In the genomic region with DNA sequence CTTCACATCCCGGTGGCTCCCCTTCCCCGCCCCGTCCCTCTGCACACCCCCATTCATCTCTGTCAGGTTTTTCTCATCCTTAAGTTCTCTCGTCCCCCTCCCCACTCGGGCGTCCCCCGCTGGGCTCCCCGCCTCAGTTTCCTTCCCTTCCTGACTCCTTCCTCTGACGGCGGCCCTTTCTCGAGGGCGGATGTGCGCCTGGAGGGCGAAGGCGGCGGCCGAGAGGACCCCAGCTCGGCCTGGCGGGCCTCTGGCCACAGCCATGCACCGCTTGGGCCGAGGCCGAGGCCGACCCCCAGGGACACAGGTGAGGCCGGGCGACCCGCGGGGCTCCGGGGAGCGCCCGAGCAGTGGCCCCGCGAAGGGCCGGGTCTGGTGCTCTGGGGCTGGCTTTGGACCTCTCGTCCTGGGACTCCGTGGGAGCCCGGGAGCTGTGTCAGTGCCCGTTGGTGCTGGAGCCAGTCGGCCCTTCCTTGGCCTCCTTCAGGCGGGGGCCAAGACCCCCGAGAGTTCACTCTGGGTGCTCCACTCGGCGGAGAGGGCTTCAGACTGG, we compare ENCODE assay signal across 9 cellular contexts. TPM values are rescaled to one million over a fixed set of nuclear protein-coding genes. Genes with fewer than 3 reads are reported as not detected.
DNase-seq lines count a peak whose midpoint lies in the region; ATAC-seq, FAIRE-seq and TF ChIP-seq lines count a peak whose summit lies in the region.
"Had no signal": no experiment of that assay in that cellular context is flagged by ENCODE, and none has a peak within 500 bp of the region (broad histone marks: within the 10 kb centered on the region; RNA-seq: fewer than 3 reads in every experiment).

No MANE protein-coding gene starts in this region.

- no peaks in the 10 kb centered on the region for H3K9me3 Mint-ChIP-seq in dendritic cell treated with granulocyte-macrophage colony-stimulating factor and Interleukin-4, amounts not matched to agents 40 ng/mL and 50 ng/mL, for 4 days

- H3K27me3 ChIP-seq in liver (ENCODE audit: control insufficient read depth in 4 of 4, insufficient read depth in 4 of 4, low read length in 3 of 4) (peaks cover 0 to 2% (median 0%) of the 10 kb centered on the region in 4 donors), HepG2 (ENCODE audit: control insufficient read depth in 1 of 2, insufficient read depth in 2 of 2, low read length in 2 of 2) (peaks cover 0 to 6% of the 10 kb centered on the region in 2 experiments; a peak in 1 of 5 replicates), mucosa of stomach (ENCODE audit: control insufficient read depth, insufficient read depth, low read length) (peaks cover 51% of the 10 kb centered on the region), aorta (ENCODE audit: control insufficient read depth in 1 of 2, insufficient read depth in 2 of 2, low read length in 1 of 2) (no peaks in the 10 kb centered on the region), foreskin keratinocyte (peaks cover 2% of the 10 kb centered on the region)

- peak overlapping the region in 1 of 3 donors; percentile 55 for H3K4me3 ChIP-seq in liver (ENCODE audit: low read depth in 1 of 3, low read length in 3 of 3)
- H3K4me3 ChIP-seq in HepG2 (replicated peaks in 1 of 3; ENCODE audit: insufficient read depth in 1 of 3, low read depth in 2 of 3, low read length in 3 of 3) = no peak overlapping the region
- H3K4me3 ChIP-seq in mucosa of stomach (ENCODE audit: low read length) = no peak overlapping the region
- H3K4me3 ChIP-seq in aorta (ENCODE audit: low read length in 2 of 2) = peak overlapping the region in 1 of 2 donors; percentile 52

- H3K79me2 ChIP-seq in HepG2 (ENCODE audit: insufficient read depth, low read length) = no peaks in the 10 kb centered on the region

- no peak overlapping the region for H3K27ac Mint-ChIP-seq in dendritic cell treated with granulocyte-macrophage colony-stimulating factor and Interleukin-4, amounts not matched to agents 40 ng/mL and 50 ng/mL, for 4 days

- TF ChIP-seq RAD21 in liver (IDR thresholded peaks at IDR 0.05) (no peak), HepG2 (CRISPR knock-in tag; IDR thresholded peaks at IDR 0.05) (no peak)

- no peaks in the 10 kb centered on the region for H3K9me3 ChIP-seq in liver (ENCODE audit: control insufficient read depth in 4 of 4, low read length in 3 of 4)
- no peaks in the 10 kb centered on the region for H3K9me3 ChIP-seq in HepG2 (ENCODE audit: low read length)
- H3K9me3 ChIP-seq in mucosa of stomach (ENCODE audit: control insufficient read depth, low read length) = no peaks in the 10 kb centered on the region
- H3K9me3 ChIP-seq in aorta (ENCODE audit: control insufficient read depth, low read length) = no peaks in the 10 kb centered on the region

- ATAC-seq in HepG2 = no peak
- no peak for ATAC-seq in aorta (ENCODE audit: low FRiP score)
- no peak for ATAC-seq in foreskin keratinocyte
- no peak for ATAC-seq in HG03108 (IDR thresholded peaks at IDR 0.05; ENCODE audit: unreplicated experiment)

- no TSS peak for BruUV-seq in HepG2 (replicated peaks; lab: Mats Ljungman, UMichigan)

- no peak overlapping the region for H3K4me2 ChIP-seq in HepG2 (ENCODE audit: low read depth, low read length)

- in situ Hi-C loops in HepG2 (cut with HindIII; ENCODE audit: extremely low pct_ligation_motif_present, low pct_unique_long_range_greater_than_20kb) = no loop called here

- peak overlapping the region; percentile 74 for H3K4me3 Mint-ChIP-seq in dendritic cell treated with granulocyte-macrophage colony-stimulating factor and Interleukin-4, amounts not matched to agents 40 ng/mL and 50 ng/mL, for 4 days

- WGBS in liver = 10% methylated on average over 42 of the region's 42 CpGs
- WGBS in HepG2 (ENCODE audit: low lambda C conversion rate) = 87% methylated on average over 20 of the region's 42 CpGs
- 51 to 52% methylated on average over 33 to 42 of the region's 42 CpGs for WGBS in aorta, 2 donors

- peaks cover 44% of the 10 kb centered on the region for H3K4me1 Mint-ChIP-seq in dendritic cell treated with granulocyte-macrophage colony-stimulating factor and Interleukin-4, amounts not matched to agents 40 ng/mL and 50 ng/mL, for 4 days (ENCODE audit: low read depth)

- peaks cover 69% of the 10 kb centered on the region for H3K27me3 Mint-ChIP-seq in dendritic cell treated with granulocyte-macrophage colony-stimulating factor and Interleukin-4, amounts not matched to agents 40 ng/mL and 50 ng/mL, for 4 days

- no peak for FAIRE-seq in HepG2 (lab: Jason Lieb, UNC)

- H3K36me3 Mint-ChIP-seq in dendritic cell treated with granulocyte-macrophage colony-stimulating factor and Interleukin-4, amounts not matched to agents 40 ng/mL and 50 ng/mL, for 4 days (ENCODE audit: low read depth) = no peaks in the 10 kb centered on the region

- POLR2A ChIA-PET in HepG2 (lab: Yijun Ruan, JAX) = interaction anchor here (1.5 kb wide), 1 partner anchor 11 kb away, joined by 6 read pairs; no protein-coding TSS in a partner anchor

- H3K36me3 ChIP-seq in liver (ENCODE audit: control insufficient read depth in 4 of 4, insufficient read depth in 3 of 4, low read depth in 1 of 4, low read length in 3 of 4) (no peaks in the 10 kb centered on the region), HepG2 (replicated peaks in 1 of 2; ENCODE audit: control insufficient read depth in 1 of 2, insufficient read depth in 2 of 2, low read length in 2 of 2) (peaks cover 0 to 1% of the 10 kb centered on the region in 2 experiments; a peak in 1 of 5 replicates), mucosa of stomach (ENCODE audit: control insufficient read depth, insufficient read depth, low read length) (no peaks in the 10 kb centered on the region), aorta (ENCODE audit: control insufficient read depth in 1 of 2, insufficient read depth in 2 of 2, low read length in 1 of 2) (peaks cover 0 to 3% of the 10 kb centered on the region in 2 donors)

- H2AFZ ChIP-seq in HepG2 (ENCODE audit: low read length) = no peak overlapping the region

- H3K9ac ChIP-seq in liver (ENCODE audit: low read depth in 1 of 2, low read length in 2 of 2) = no peak overlapping the region
- H3K9ac ChIP-seq in HepG2 (ENCODE audit: insufficient read depth, low read depth, low read length) = no peak overlapping the region
- peak overlapping the region; percentile 57 for H3K9ac ChIP-seq in mucosa of stomach (ENCODE audit: low read length)

- TF ChIP-seq CTCF in liver (IDR thresholded peaks at IDR 0.05; ENCODE audit: low read depth, low read length, missing input control) (no peak), HepG2 (CRISPR knock-in tag; IDR thresholded peaks at IDR 0.05) (no peak), foreskin keratinocyte (conservative IDR thresholded peaks at IDR 0.05) (no peak)

- H3K27ac ChIP-seq in liver (ENCODE audit: low read depth in 1 of 2, low read length in 2 of 2) (peak overlapping the region; percentile 9 to 75), HepG2 (ENCODE audit: extremely low read length, insufficient read depth, low read length) (no peak overlapping the region), aorta (ENCODE audit: low read depth in 1 of 2, low read length in 2 of 2) (peak overlapping the region; percentile 14 to 30), foreskin keratinocyte (no peak overlapping the region)

- CTCF ChIA-PET in HepG2 (lab: Yijun Ruan, JAX; ENCODE audit: low intra/inter-chr PET ratio, low total read pairs) = interaction anchor here (0.7 kb wide), 1 partner anchor 15 kb away, joined by 3 read pairs; no protein-coding TSS in a partner anchor

- no peaks in the 10 kb centered on the region for H4K20me1 ChIP-seq in HepG2 (ENCODE audit: insufficient read depth, low read length)

- DNase-seq in HepG2 (ENCODE audit: low spot score) = no peak
- peak in 1 of 2 donors; percentile 79 for DNase-seq in aorta
- DNase-seq in foreskin keratinocyte = no peak
- no peak for DNase-seq in GF-D8 (lab: John Stamatoyannopoulos, UW)
- DNase-seq: GDM1 had no signal

- no peak for TF ChIP-seq EP300 in HepG2 (IDR thresholded peaks at IDR 0.05; ENCODE audit: low read depth in 2 of 2, low read length in 2 of 2)
- no peak for TF ChIP-seq EP300 in HepG2 (CRISPR knock-in tag; IDR thresholded peaks at IDR 0.05; ENCODE audit: borderline replicate concordance)

- no peak for TF ChIP-seq POLR2A in HepG2 (IDR thresholded peaks at IDR 0.05; ENCODE audit: insufficient read depth in 1 of 2, low read depth in 2 of 2, low read length in 2 of 2)

- intact Hi-C loops in HepG2 (cut with micrococcal nuclease; ENCODE audit: unreplicated experiment) (no loop called here), aorta (cut with DNase I) (no loop called here)
- intact Hi-C loops in dendritic cell treated with granulocyte-macrophage colony-stimulating factor and Interleukin-4, amounts not matched to agents 40 ng/mL and 50 ng/mL, for 4 days (cut with micrococcal nuclease) = no loop called here

- H3K4me1 ChIP-seq in liver (ENCODE audit: control insufficient read depth in 4 of 4, insufficient read depth in 4 of 4, low read length in 3 of 4) (peaks cover 0 to 28% (median 17%) of the 10 kb centered on the region in 4 donors), HepG2 (ENCODE audit: insufficient read depth, low read length) (peaks cover 38% of the 10 kb centered on the region), mucosa of stomach (ENCODE audit: control insufficient read depth, insufficient read depth, low read length) (peaks cover 36% of the 10 kb centered on the region), aorta (ENCODE audit: control insufficient read depth in 1 of 2, insufficient read depth in 2 of 2, low read length in 2 of 2) (peaks cover 0 to 2% of the 10 kb centered on the region in 2 donors), foreskin keratinocyte (no peaks in the 10 kb centered on the region)

RNA-seq across cellular contexts. Expression of a gene that starts 2.9 kb away (rescaled TPM):
- total RNA-seq in liver = 10 to 100 TPM in 1 of 2 donors, 1 to 10 TPM in 1; 6.8 to 15.4 TPM
- 1 to 10 TPM; 4.8 to 5.3 TPM for polyA plus RNA-seq in liver
- total RNA-seq in HepG2 (2016; rRNA removed; fragmentation: Illumina TruSeq; extraction: Trizol) = 9.9 and 13.8 TPM in 2 replicates
- 3.6 and 5.0 TPM in 2 replicates for total RNA-seq in HepG2 (2016; cell fraction: cytosol; rRNA removed; fragmentation: Illumina TruSeq; extraction: Trizol; ENCODE audit: low read depth)
- total RNA-seq in HepG2 (2016; cell fraction: insoluble cytoplasmic fraction; rRNA removed; fragmentation: Illumina TruSeq; extraction: Trizol) = 7.9 and 11.9 TPM in 2 replicates
- total RNA-seq in HepG2 (2016; cell fraction: membrane; rRNA removed; fragmentation: Illumina TruSeq; extraction: Trizol) = 7.7 and 8.9 TPM in 2 replicates
- total RNA-seq in HepG2 (2016; cell fraction: nucleus; rRNA removed; fragmentation: Illumina TruSeq; extraction: Trizol) = 12.4 and 22.0 TPM in 2 replicates
- 14.2 and 18.3 TPM in 2 replicates for polyA plus RNA-seq in HepG2 (2011; rRNA removed)
- 9.1 and 10.7 TPM in 2 replicates for polyA plus RNA-seq in HepG2 (2011; cell fraction: cytosol; rRNA removed)
- 57.1 and 61.1 TPM in 2 replicates for polyA plus RNA-seq in HepG2 (2011; cell fraction: nucleus; rRNA removed)
- polyA plus RNA-seq in HepG2 (2012) = 7.5 and 8.6 TPM in 2 replicates
- 1.4 TPM in 2 replicates for polyA plus RNA-seq in HepG2 (2016; cell fraction: cytosol; fragmentation: Illumina TruSeq; extraction: Trizol; ENCODE audit: low read depth)
- 7.3 and 8.6 TPM in 2 replicates for polyA plus RNA-seq in HepG2 (2016; cell fraction: insoluble cytoplasmic fraction; fragmentation: Illumina TruSeq; extraction: Trizol; ENCODE audit: low read depth)
- polyA plus RNA-seq in HepG2 (2016; cell fraction: membrane; fragmentation: Illumina TruSeq; extraction: Trizol; ENCODE audit: low read depth) = 2.1 and 2.9 TPM in 2 replicates
- 34.7 and 36.2 TPM in 2 replicates for polyA plus RNA-seq in HepG2 (2016; cell fraction: nucleus; fragmentation: Illumina TruSeq; extraction: Trizol; ENCODE audit: insufficient read depth, low read depth)
- 17.4 and 33.6 TPM in 2 replicates for polyA minus RNA-seq in HepG2 (2011; rRNA and poly(A)+ RNA removed; ENCODE audit: low replicate concordance)
- 12.5 and 14.8 TPM in 2 replicates for polyA minus RNA-seq in HepG2 (2011; cell fraction: cytosol; rRNA and poly(A)+ RNA removed)
- 33.9 and 34.2 TPM in 2 replicates for polyA minus RNA-seq in HepG2 (2011; cell fraction: nucleus; rRNA and poly(A)+ RNA removed)
- total RNA-seq in aorta = 100 to 1,000 TPM; 260 to 274 TPM
- polyA plus RNA-seq in aorta = 100 to 1,000 TPM in 1 of 2 donors, 10 to 100 TPM in 1; 38.3 to 290 TPM
- total RNA-seq in foreskin keratinocyte = 59.2 and 80.3 TPM in 2 replicates
- 31.8 and 39.6 TPM in 2 replicates for polyA plus RNA-seq in foreskin keratinocyte

RNA-seq across cellular contexts. Expression of a gene that starts 38.1 kb away (rescaled TPM):
- total RNA-seq in liver (10 to 100 TPM; 40.1 to 95.4 TPM), HepG2 (2016; rRNA removed; fragmentation: Illumina TruSeq; extraction: Trizol) (148 and 215 TPM in 2 replicates), aorta (100 to 1,000 TPM; 128 to 170 TPM), foreskin keratinocyte (125 and 143 TPM in 2 replicates)
- polyA plus RNA-seq in liver (10 to 100 TPM; 36.7 to 63.5 TPM), HepG2 (2011; rRNA removed) (143 and 200 TPM in 2 replicates), aorta (10 to 100 TPM; 67.6 to 69.0 TPM), foreskin keratinocyte (100 and 102 TPM in 2 replicates)
- 21.7 and 21.9 TPM in 2 replicates for total RNA-seq in HepG2 (2016; cell fraction: cytosol; rRNA removed; fragmentation: Illumina TruSeq; extraction: Trizol; ENCODE audit: low read depth)
- total RNA-seq in HepG2 (2016; cell fraction: insoluble cytoplasmic fraction; rRNA removed; fragmentation: Illumina TruSeq; extraction: Trizol) = 143 and 206 TPM in 2 replicates
- 62.1 and 63.9 TPM in 2 replicates for total RNA-seq in HepG2 (2016; cell fraction: membrane; rRNA removed; fragmentation: Illumina TruSeq; extraction: Trizol)
- 61.5 and 78.3 TPM in 2 replicates for total RNA-seq in HepG2 (2016; cell fraction: nucleus; rRNA removed; fragmentation: Illumina TruSeq; extraction: Trizol)
- 147 and 192 TPM in 2 replicates for polyA plus RNA-seq in HepG2 (2011; cell fraction: cytosol; rRNA removed)
- polyA plus RNA-seq in HepG2 (2011; cell fraction: nucleus; rRNA removed) = 33.6 and 35.8 TPM in 2 replicates
- polyA plus RNA-seq in HepG2 (2012) = 80.9 and 111 TPM in 2 replicates
- polyA plus RNA-seq in HepG2 (2016; cell fraction: cytosol; fragmentation: Illumina TruSeq; extraction: Trizol; ENCODE audit: low read depth) = 9.1 and 10.1 TPM in 2 replicates
- polyA plus RNA-seq in HepG2 (2016; cell fraction: insoluble cytoplasmic fraction; fragmentation: Illumina TruSeq; extraction: Trizol; ENCODE audit: low read depth) = 221 and 222 TPM in 2 replicates
- polyA plus RNA-seq in HepG2 (2016; cell fraction: membrane; fragmentation: Illumina TruSeq; extraction: Trizol; ENCODE audit: low read depth) = 36.4 and 39.3 TPM in 2 replicates
- polyA plus RNA-seq in HepG2 (2016; cell fraction: nucleus; fragmentation: Illumina TruSeq; extraction: Trizol; ENCODE audit: insufficient read depth, low read depth) = 95.2 and 101 TPM in 2 replicates
- 78.7 and 166 TPM in 2 replicates for polyA minus RNA-seq in HepG2 (2011; rRNA and poly(A)+ RNA removed; ENCODE audit: low replicate concordance)
- 105 and 121 TPM in 2 replicates for polyA minus RNA-seq in HepG2 (2011; cell fraction: cytosol; rRNA and poly(A)+ RNA removed)
- 31.7 and 41.9 TPM in 2 replicates for polyA minus RNA-seq in HepG2 (2011; cell fraction: nucleus; rRNA and poly(A)+ RNA removed)

RNA-seq across cellular contexts. Expression of a gene that starts 44.6 kb away (rescaled TPM):
- 1 to 10 TPM; 3.9 to 6.4 TPM for total RNA-seq in liver
- polyA plus RNA-seq in liver = 1 to 10 TPM; 3.9 to 4.6 TPM
- total RNA-seq in HepG2 (2016; rRNA removed; fragmentation: Illumina TruSeq; extraction: Trizol) = 15.4 and 23.9 TPM in 2 replicates
- total RNA-seq in HepG2 (2016; cell fraction: cytosol; rRNA removed; fragmentation: Illumina TruSeq; extraction: Trizol; ENCODE audit: low read depth) = 12.4 and 18.8 TPM in 2 replicates
- total RNA-seq in HepG2 (2016; cell fraction: insoluble cytoplasmic fraction; rRNA removed; fragmentation: Illumina TruSeq; extraction: Trizol) = 14.7 and 23.4 TPM in 2 replicates
- total RNA-seq in HepG2 (2016; cell fraction: membrane; rRNA removed; fragmentation: Illumina TruSeq; extraction: Trizol) = 10.2 and 11.5 TPM in 2 replicates
- 7.4 and 8.0 TPM in 2 replicates for total RNA-seq in HepG2 (2016; cell fraction: nucleus; rRNA removed; fragmentation: Illumina TruSeq; extraction: Trizol)
- 9.3 and 9.8 TPM in 2 replicates for polyA plus RNA-seq in HepG2 (2011; rRNA removed)
- 8.2 and 9.6 TPM in 2 replicates for polyA plus RNA-seq in HepG2 (2011; cell fraction: cytosol; rRNA removed)
- 3.4 and 5.1 TPM in 2 replicates for polyA plus RNA-seq in HepG2 (2011; cell fraction: nucleus; rRNA removed)
- polyA plus RNA-seq in HepG2 (2012) = 5.8 and 8.4 TPM in 2 replicates
- 2.6 and 2.9 TPM in 2 replicates for polyA plus RNA-seq in HepG2 (2016; cell fraction: cytosol; fragmentation: Illumina TruSeq; extraction: Trizol; ENCODE audit: low read depth)
- polyA plus RNA-seq in HepG2 (2016; cell fraction: insoluble cytoplasmic fraction; fragmentation: Illumina TruSeq; extraction: Trizol; ENCODE audit: low read depth) = 20.5 and 21.3 TPM in 2 replicates
- polyA plus RNA-seq in HepG2 (2016; cell fraction: membrane; fragmentation: Illumina TruSeq; extraction: Trizol; ENCODE audit: low read depth) = 5.9 TPM in 2 replicates
- polyA plus RNA-seq in HepG2 (2016; cell fraction: nucleus; fragmentation: Illumina TruSeq; extraction: Trizol; ENCODE audit: insufficient read depth, low read depth) = 9.4 and 10.2 TPM in 2 replicates
- polyA minus RNA-seq in HepG2 (2011; rRNA and poly(A)+ RNA removed; ENCODE audit: low replicate concordance) = 9.5 and 19.1 TPM in 2 replicates
- polyA minus RNA-seq in HepG2 (2011; cell fraction: cytosol; rRNA and poly(A)+ RNA removed) = 5.0 and 5.8 TPM in 2 replicates
- polyA minus RNA-seq in HepG2 (2011; cell fraction: nucleus; rRNA and poly(A)+ RNA removed) = 4.4 and 6.0 TPM in 2 replicates
- total RNA-seq in aorta = 10 to 100 TPM; 15.0 to 22.5 TPM
- polyA plus RNA-seq in aorta = 10 to 100 TPM; 24.2 to 31.8 TPM
- total RNA-seq in foreskin keratinocyte = 31.7 and 33.7 TPM in 2 replicates
- polyA plus RNA-seq in foreskin keratinocyte = 29.6 and 31.4 TPM in 2 replicates

Comparison
In these comparisons a context has a peak if more than half of its experiments do, and no peak if none do; other contexts are left out.
1. H3K27ac ChIP-seq: peak in liver (2 of 2) and aorta (2 of 2); none in HepG2 (single experiment) and foreskin keratinocyte (single experiment).